ENCODE assay signal across 8 cellular contexts in the genomic region with DNA sequence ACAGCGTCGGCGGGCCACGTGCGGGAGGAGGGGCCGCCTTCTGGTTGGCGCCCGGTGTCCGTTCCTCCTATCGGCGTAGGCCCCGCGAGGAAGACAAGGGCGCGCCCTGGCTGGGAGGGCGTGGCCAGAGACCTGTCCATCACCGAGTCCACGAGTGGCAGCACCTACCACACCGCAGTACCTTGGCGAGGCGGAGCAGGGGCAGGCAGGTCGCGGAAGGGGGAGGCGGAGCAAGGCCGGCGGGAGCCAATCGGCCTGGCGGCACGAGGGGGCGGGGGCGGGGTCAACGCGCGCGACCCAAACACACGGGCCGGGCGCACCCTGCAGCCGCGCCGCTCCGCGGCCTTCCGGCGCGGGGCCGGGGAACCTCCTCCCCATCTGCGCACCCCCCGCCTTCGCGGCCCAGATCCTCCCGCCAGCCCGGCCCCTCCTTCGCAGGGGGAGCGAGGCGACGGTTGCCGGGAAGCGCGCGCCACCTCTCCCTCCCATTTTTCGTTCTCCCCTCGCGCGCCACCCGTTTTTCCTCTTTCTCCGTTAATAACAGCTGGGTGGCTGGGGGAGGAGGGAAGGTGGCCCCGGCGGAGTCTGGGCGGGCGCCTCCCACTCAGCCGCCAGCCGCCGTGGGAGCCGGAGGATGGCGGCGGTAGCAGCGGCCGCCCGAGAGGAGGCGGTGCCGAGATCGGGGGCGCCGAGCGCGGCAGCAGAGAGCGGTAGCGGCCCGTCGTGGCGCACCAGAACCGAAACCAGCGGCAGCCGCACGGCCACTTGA. TPM values are rescaled to one million over a fixed set of nuclear protein-coding genes. Genes with fewer than 3 reads are reported as not detected.
DNase-seq lines count a peak whose midpoint lies in the region; ATAC-seq and TF ChIP-seq lines count a peak whose summit lies in the region.

A gene (plus strand): TSS at position 300 of the 769 bp plus-strand sequence. CDS start 761 bp downstream, outside the sequence.

- H3K27ac Mint-ChIP-seq in activated CD4-positive, alpha-beta T cell treated with anti-CD3 and anti-CD28 coated beads for 36 hours = peak within 1 kb of the TSS; percentile 82

- no peaks in the 10 kb centered on the region for H3K4me1 ChIP-seq in BE2C

- H3K9me3 Mint-ChIP-seq in activated CD4-positive, alpha-beta T cell treated with anti-CD3 and anti-CD28 coated beads for 36 hours (ENCODE audit: low read depth) = no peaks in the 10 kb centered on the region

- H3K27ac ChIP-seq in cingulate gyrus (ENCODE audit: low read depth, low read length) = peak within 1 kb of the TSS; percentile 91
- peak within 1 kb of the TSS; percentile 92 for H3K27ac ChIP-seq in layer of hippocampus (ENCODE audit: low read depth, low read length)

- H3K36me3 Mint-ChIP-seq in activated CD4-positive, alpha-beta T cell treated with anti-CD3 and anti-CD28 coated beads for 36 hours (ENCODE audit: low read depth) = peaks cover 4% of the 10 kb centered on the region

- H3K36me3 ChIP-seq in BE2C = no peaks in the 10 kb centered on the region

- H3K27me3 Mint-ChIP-seq in activated CD4-positive, alpha-beta T cell treated with anti-CD3 and anti-CD28 coated beads for 36 hours = no peaks in the 10 kb centered on the region

- peak; percentile 100 for DNase-seq in BE2C
- peak; percentile 89 for DNase-seq in GM19238 (ENCODE audit: insufficient read length, low spot score)
- peak; percentile 95 for DNase-seq in NCI-H510A treated with DMSO at 0.1 percent for 48 hours (lab: John Stamatoyannopoulos, UW)
- peak; percentile 99 for DNase-seq in activated CD4-positive, alpha-beta T cell treated with anti-CD3 and anti-CD28 coated beads for 36 hours
- DNase-seq in stimulated activated CD4-positive, alpha-beta T cell treated with anti-CD3 and anti-CD28 coated beads, Interleukin-1b, Interleukin-23, amount 100 ng/mL, for 4 hours (ENCODE audit: low read depth in 2 of 2) = peak; percentile 95 to 97

- peaks cover 40% of the 10 kb centered on the region for H3K4me1 Mint-ChIP-seq in activated CD4-positive, alpha-beta T cell treated with anti-CD3 and anti-CD28 coated beads for 36 hours

- intact Hi-C loops in activated CD4-positive, alpha-beta T cell treated with anti-CD3 and anti-CD28 coated beads for 36 hours (cut with DNase I, micrococcal nuclease) = loop anchor here (1.0 to 10.0 kb wide), 18 partner anchors 38 to 600 kb away; a partner anchor contains a TSS

- peak within 1 kb of the TSS; percentile 86 for H3K4me3 ChIP-seq in BE2C (ENCODE audit: low read depth, low read length)

- POLR2A ChIA-PET in activated CD4-positive, alpha-beta T cell treated with anti-CD3 and anti-CD28 coated beads for 36 hours (lab: Charles Lee) = interaction anchor here (0.6 to 0.9 kb wide), 3 partner anchors 38 to 195 kb away, joined by 4 to 10 read pairs (median 5); no protein-coding TSS in a partner anchor

- peak; percentile 25 for TF ChIP-seq CTCF in BE2C (IDR thresholded peaks at IDR 0.05; ENCODE audit: low read depth, low read length)

- H3K9me3 ChIP-seq in BE2C = no peaks in the 10 kb centered on the region

- H3K4me3 Mint-ChIP-seq in activated CD4-positive, alpha-beta T cell treated with anti-CD3 and anti-CD28 coated beads for 36 hours = peak within 1 kb of the TSS; percentile 74

- ATAC-seq in HG03442 (IDR thresholded peaks at IDR 0.05; ENCODE audit: unreplicated experiment) = peak; percentile 84
- ATAC-seq in activated CD4-positive, alpha-beta T cell treated with anti-CD3 and anti-CD28 coated beads for 36 hours = peak; percentile 93

- CTCF ChIA-PET in activated CD4-positive, alpha-beta T cell treated with anti-CD3 and anti-CD28 coated beads for 36 hours (lab: Charles Lee) = interaction anchor here (0.9 kb wide), 1 partner anchor 263 kb away, joined by 3 read pairs; no protein-coding TSS in a partner anchor

- H3K27me3 ChIP-seq in BE2C = no peaks in the 10 kb centered on the region
- no peaks in the 10 kb centered on the region for H3K27me3 ChIP-seq in layer of hippocampus (ENCODE audit: control insufficient read depth, insufficient read depth, low read length)

RNA-seq across cellular contexts. Expression of the gene that starts here (rescaled TPM):
- 1.1 TPM for polyA plus RNA-seq in BE2C (2012; ENCODE audit: insufficient read depth, insufficient read length, low read depth)
- 1 to 10 TPM; 8.1 to 8.8 TPM for total RNA-seq in activated CD4-positive, alpha-beta T cell treated with anti-CD3 and anti-CD28 coated beads for 36 hours

Comparison
In these comparisons a context has a peak if more than half of its experiments do, and no peak if none do; other contexts are left out.
1. Peak in every context shown above with its lines: DNase-seq, ATAC-seq, H3K4me3 ChIP-seq and H3K27ac ChIP-seq.